ENCODE assay signal across 10 cellular contexts in genomic region chr15:39770748-39771689, GRCh38. TPM values are rescaled to one million over a fixed set of nuclear protein-coding genes. Genes with fewer than 3 reads are reported as not detected.
DNase-seq lines count a peak whose midpoint lies in the region; ATAC-seq, FAIRE-seq and TF ChIP-seq lines count a peak whose summit lies in the region.
"Had no signal": no experiment of that assay in that cellular context is flagged by ENCODE, and none has a peak within 500 bp of the region (broad histone marks: within the 10 kb centered on the region; RNA-seq: fewer than 3 reads in every experiment).

No MANE protein-coding gene starts in this region.

- TF ChIP-seq POLR2A in GM12891 (IDR thresholded peaks at IDR 0.05; ENCODE audit: low read depth, low read length), result no peak

- H3K9me3 ChIP-seq in MG63, result no peaks in the 10 kb centered on the region
- H3K9me3 ChIP-seq in mucosa of descending colon, result no peaks in the 10 kb centered on the region

- no peaks in the 10 kb centered on the region for H3K4me1 ChIP-seq in mucosa of descending colon (ENCODE audit: low read depth)

- in situ Hi-C loops in ACHN (cut with HindIII; ENCODE audit: low pct_ligation_motif_present, low pct_unique_long_range_greater_than_20kb, low sequenced_read_pairs), result no loop called here

- peak; percentile 60 for DNase-seq in ACHN
- DNase-seq in MG63, result peak; percentile 69
- peak; percentile 73 for DNase-seq in dedifferentiated amniotic fluid mesenchymal stem cell (ENCODE audit: extremely low spot score)
- DNase-seq in mucosa of descending colon, result no peak
- no peak for DNase-seq in stimulated activated naive CD4-positive, alpha-beta T cell (lab: John Stamatoyannopoulos, UW)
- no peak for DNase-seq in GM12891 (ENCODE audit: insufficient read length, low spot score)
- DNase-seq in GF-D8 (lab: John Stamatoyannopoulos, UW), result no peak
- DNase-seq: posterior cingulate gyrus; stimulated activated naive CD4-positive, alpha-beta T cell treated with Interleukin-2 at 50 U/mL for 16 hours had no signal

- H3K27me3 ChIP-seq in MG63, result no peaks in the 10 kb centered on the region

- intact Hi-C loops in mucosa of descending colon (cut with DNase I, micrococcal nuclease), result no loop called here

- no peak for TF ChIP-seq CTCF in mucosa of descending colon (IDR thresholded peaks at IDR 0.05)

- H3K36me3 ChIP-seq in MG63 (no peaks in the 10 kb centered on the region), mucosa of descending colon (ENCODE audit: low read depth) (no peaks in the 10 kb centered on the region)

- H3K4me3 ChIP-seq in MG63, result no peak overlapping the region
- H3K4me3 ChIP-seq in mucosa of descending colon, result no peak overlapping the region

- ATAC-seq in mucosa of descending colon (peak; percentile 46), GM21529 (IDR thresholded peaks at IDR 0.05; ENCODE audit: unreplicated experiment) (no peak)

- no peak for FAIRE-seq in GM12891 (lab: Jason Lieb, UNC)

TF ChIP-seq in GM12891, 5 proteins besides CTCF, POLR2A, EP300 and RAD21:
- TF ChIP-seq POU2F2 (IDR thresholded peaks at IDR 0.05; ENCODE audit: low read depth, low read length) (no peak), SPI1 (IDR thresholded peaks at IDR 0.05; ENCODE audit: low read depth, low read length) (no peak), PAX5 (IDR thresholded peaks at IDR 0.05; ENCODE audit: insufficient read depth, low read length, severe bottlenecking) (no peak)

RNA-seq across cellular contexts. Expression of gene FSIP1, which starts 11.6 kb away (rescaled TPM):
- 2.0 and 3.3 TPM in 2 replicates for total RNA-seq in MG63 (2014; rRNA removed; shearing (Covaris generic); ENCODE audit: low replicate concordance)
- 10 to 100 TPM in 1 of 3 donors, 1 to 10 TPM in 2; 4.1 to 12.1 (median 5.1) TPM for total RNA-seq in mucosa of descending colon
- polyA plus RNA-seq in GM12891 (2012; ENCODE audit: low read depth, missing spikeins), result 0.08 TPM

Comparison
In these comparisons a context has a peak if more than half of its experiments do, and no peak if none do; other contexts are left out.
1. DNase-seq: peak in ACHN (single experiment), MG63 (single experiment) and dedifferentiated amniotic fluid mesenchymal stem cell (single experiment); none in mucosa of descending colon (0 of 3), stimulated activated naive CD4-positive, alpha-beta T cell (0 of 6), GM12891 (single experiment) and GF-D8 (single experiment).